In the genomic region with DNA sequence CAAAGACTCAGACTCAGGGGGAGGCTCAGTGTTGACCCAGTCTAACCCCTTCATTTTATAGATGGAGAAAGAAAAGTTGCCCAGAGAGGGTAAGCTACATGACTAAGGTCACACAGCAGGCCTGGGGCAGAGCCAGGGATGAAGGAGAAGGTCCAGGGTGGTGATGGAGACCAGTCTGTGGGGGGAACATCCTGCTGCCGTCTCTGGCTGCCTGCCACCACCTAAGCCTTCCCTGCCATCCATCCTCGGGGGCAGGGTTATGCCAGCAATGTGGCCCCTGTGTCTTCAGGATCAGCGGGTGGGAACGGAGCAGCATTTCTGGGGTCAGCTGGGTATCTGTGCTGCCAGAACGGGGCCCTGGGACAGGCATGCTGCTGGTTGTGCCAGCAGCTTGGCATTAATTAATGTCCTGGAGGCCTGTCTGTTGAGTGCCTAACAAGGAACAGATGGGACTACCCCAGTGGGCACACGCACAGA, we compare ENCODE assay signal across 16 cellular contexts. TPM values are rescaled to one million over a fixed set of nuclear protein-coding genes. Genes with fewer than 3 reads are reported as not detected.
DNase-seq lines count a peak whose midpoint lies in the region; ATAC-seq and TF ChIP-seq lines count a peak whose summit lies in the region.
"Had no signal": no experiment of that assay in that cellular context is flagged by ENCODE, and none has a peak within 500 bp of the region (broad histone marks: within the 10 kb centered on the region; RNA-seq: fewer than 3 reads in every experiment).

No MANE protein-coding gene starts in this region.

- no peak for TF ChIP-seq EP300 in upper lobe of left lung (IDR thresholded peaks at IDR 0.05)

- peaks cover 9% of the 10 kb centered on the region for H3K27me3 Mint-ChIP-seq in brain
- H3K27me3 Mint-ChIP-seq: CD8-positive, alpha-beta memory T cell; T-cell had no signal

- 50 to 83% methylated on average over 1 to 6 of the region's 6 CpGs for WGBS in upper lobe of left lung, 2 donors
- WGBS in thyroid gland, 2 donors, result 76 to 79% methylated on average over 5 to 6 of the region's 6 CpGs

- H3K36me3 ChIP-seq in upper lobe of left lung (no peaks in the 10 kb centered on the region), thyroid gland (no peaks in the 10 kb centered on the region)

- intact Hi-C loops in thyroid gland (cut with DNase I), result no loop called here

- H3K4me1 ChIP-seq in upper lobe of left lung (peaks cover 47 to 75% (median 65%) of the 10 kb centered on the region in 4 donors), thyroid gland (peaks cover 9 to 41% of the 10 kb centered on the region in 2 donors)

- no peaks in the 10 kb centered on the region for H3K27me3 ChIP-seq in upper lobe of left lung
- no peaks in the 10 kb centered on the region for H3K27me3 ChIP-seq in thyroid gland

- peaks cover 81% of the 10 kb centered on the region for H3K4me1 Mint-ChIP-seq in brain

- TF ChIP-seq POLR2A in upper lobe of left lung (IDR thresholded peaks at IDR 0.05), result no peak
- no peak for TF ChIP-seq POLR2A in thyroid gland (IDR thresholded peaks at IDR 0.05)

- H3K9me3 Mint-ChIP-seq in brain, result no peaks in the 10 kb centered on the region
- H3K9me3 Mint-ChIP-seq: CD8-positive, alpha-beta memory T cell; endodermal cell; immature natural killer cell; T-cell; WTC11 had no signal

- no peak for TF ChIP-seq CTCF in brain (conservative IDR thresholded peaks at IDR 0.05)
- TF ChIP-seq CTCF in upper lobe of left lung (IDR thresholded peaks at IDR 0.05), result no peak
- no peak for TF ChIP-seq CTCF in thyroid gland (IDR thresholded peaks at IDR 0.05)

- H3K4me3 ChIP-seq in upper lobe of left lung (no peak overlapping the region), thyroid gland (replicated peaks in 1 of 3) (no peak overlapping the region)
- H3K4me3 ChIP-seq: PC-9 had no signal

- peak overlapping the region in 4 of 5 experiments; percentile 43 to 97 (median 78) for H3K27ac Mint-ChIP-seq in brain
- H3K27ac Mint-ChIP-seq: CD8-positive, alpha-beta memory T cell; endodermal cell; immature natural killer cell; T-cell; WTC11 had no signal

- H3K9me3 ChIP-seq in upper lobe of left lung (no peaks in the 10 kb centered on the region), thyroid gland (no peaks in the 10 kb centered on the region)
- H3K9me3 ChIP-seq: psoas muscle had no signal

- H3K36me3 Mint-ChIP-seq in brain, result no peaks in the 10 kb centered on the region
- H3K36me3 Mint-ChIP-seq: immature natural killer cell, T-cell, WTC11 had no signal

- peak; percentile 63 to 82 for DNase-seq in NCI-H524 (lab: John Stamatoyannopoulos, UW)
- no peak for DNase-seq in NCI-H524 treated with DMSO at 0.1 percent for 48 hours (lab: John Stamatoyannopoulos, UW)
- peak; percentile 64 for DNase-seq in mesenteric fat pad (ENCODE audit: low spot score)
- no peak for DNase-seq in upper lobe of left lung
- DNase-seq in NCI-H1417 treated with DMSO at 0.1 percent for 48 hours (lab: John Stamatoyannopoulos, UW), result no peak
- DNase-seq in thyroid gland, result no peak
- DNase-seq: CD8-positive, alpha-beta memory T cell; immature natural killer cell; NCI-H1105; T-cell had no signal

- peak overlapping the region; percentile 40 to 64 (median 62) for H3K27ac ChIP-seq in upper lobe of left lung
- H3K27ac ChIP-seq in thyroid gland, result no peak overlapping the region
- H3K27ac ChIP-seq: PC-9 had no signal

- peak overlapping the region in 4 of 5 experiments; percentile 35 to 89 (median 68) for H3K4me3 Mint-ChIP-seq in brain
- H3K4me3 Mint-ChIP-seq: immature natural killer cell, T-cell had no signal

- ATAC-seq in upper lobe of left lung (ENCODE audit: low FRiP score in 2 of 2), result no peak
- no peak for ATAC-seq in HG03196 (IDR thresholded peaks at IDR 0.05; ENCODE audit: unreplicated experiment)
- ATAC-seq: T-cell, WTC11 had no signal

RNA-seq across cellular contexts. Expression of a gene that starts 5.5 kb away (rescaled TPM):
- polyA plus RNA-seq in brain (ENCODE audit: insufficient read depth, low read depth, low replicate concordance), result 25.2 TPM
- 7.3 TPM for total RNA-seq in mesenteric fat pad
- 10 to 100 TPM; 36.7 to 87.3 (median 54.1) TPM for total RNA-seq in upper lobe of left lung
- total RNA-seq in thyroid gland, result 10 to 100 TPM in 2 of 4 donors, 1 to 10 TPM in 2; 9.1 to 27.3 (median 13.3) TPM

RNA-seq across cellular contexts. Expression of a gene that starts 18.3 kb away (rescaled TPM):
- 108 TPM for polyA plus RNA-seq in brain (ENCODE audit: insufficient read depth, low read depth, low replicate concordance)
- total RNA-seq in mesenteric fat pad (42.9 TPM), upper lobe of left lung (100 to 1,000 TPM in 4 of 6 donors, 10 to 100 TPM in 2; 70.6 to 210 (median 112) TPM), thyroid gland (100 to 1,000 TPM; 126 to 212 (median 174) TPM)

RNA-seq across cellular contexts. Expression of a gene that starts 33.5 kb away (rescaled TPM):
- polyA plus RNA-seq in brain (ENCODE audit: insufficient read depth, low read depth, low replicate concordance), result 69.5 TPM
- 39.2 TPM for total RNA-seq in mesenteric fat pad
- total RNA-seq in upper lobe of left lung, result 10 to 100 TPM; 33.1 to 47.1 (median 39.4) TPM
- total RNA-seq in thyroid gland, result 100 to 1,000 TPM in 1 of 4 donors, 10 to 100 TPM in 3; 41.8 to 112 (median 76.1) TPM

RNA-seq across cellular contexts. Expression of a gene that starts 33.6 kb away (rescaled TPM):
- polyA plus RNA-seq in brain (ENCODE audit: insufficient read depth, low read depth, low replicate concordance), result 66.3 TPM
- 53.6 TPM for total RNA-seq in mesenteric fat pad
- total RNA-seq in upper lobe of left lung, result 10 to 100 TPM; 21.0 to 44.5 (median 36.5) TPM
- 10 to 100 TPM; 29.2 to 41.2 (median 35.5) TPM for total RNA-seq in thyroid gland

RNA-seq across cellular contexts. Expression of a gene that starts 55.6 kb away (rescaled TPM):
- polyA plus RNA-seq in brain (ENCODE audit: insufficient read depth, low read depth, low replicate concordance), result 2.5 TPM
- 5.0 TPM for total RNA-seq in mesenteric fat pad
- 10 to 100 TPM in 5 of 6 donors, 1 to 10 TPM in 1; 8.2 to 41.9 (median 16.5) TPM for total RNA-seq in upper lobe of left lung
- 10 to 100 TPM; 13.1 to 34.9 (median 18.9) TPM for total RNA-seq in thyroid gland

Comparison
In these comparisons a context has a peak if more than half of its experiments do, and no peak if none do; other contexts are left out.
1. DNase-seq: peak in NCI-H524 (2 of 2) and mesenteric fat pad (single experiment); none in NCI-H524 treated with DMSO at 0.1 percent for 48 hours (single experiment), upper lobe of left lung (0 of 2), NCI-H1417 treated with DMSO at 0.1 percent for 48 hours (single experiment) and thyroid gland (0 of 2).
2. H3K27ac ChIP-seq: peak in upper lobe of left lung (4 of 4); none in thyroid gland (0 of 3).